8 cellular contexts compared by ENCODE assay signal in genomic region chr20:17226410-17227198, GRCh38. TPM values are rescaled to one million over a fixed set of nuclear protein-coding genes. Genes with fewer than 3 reads are reported as not detected.
DNase-seq lines count a peak whose midpoint lies in the region; ATAC-seq and TF ChIP-seq lines count a peak whose summit lies in the region.

A gene with protein sequence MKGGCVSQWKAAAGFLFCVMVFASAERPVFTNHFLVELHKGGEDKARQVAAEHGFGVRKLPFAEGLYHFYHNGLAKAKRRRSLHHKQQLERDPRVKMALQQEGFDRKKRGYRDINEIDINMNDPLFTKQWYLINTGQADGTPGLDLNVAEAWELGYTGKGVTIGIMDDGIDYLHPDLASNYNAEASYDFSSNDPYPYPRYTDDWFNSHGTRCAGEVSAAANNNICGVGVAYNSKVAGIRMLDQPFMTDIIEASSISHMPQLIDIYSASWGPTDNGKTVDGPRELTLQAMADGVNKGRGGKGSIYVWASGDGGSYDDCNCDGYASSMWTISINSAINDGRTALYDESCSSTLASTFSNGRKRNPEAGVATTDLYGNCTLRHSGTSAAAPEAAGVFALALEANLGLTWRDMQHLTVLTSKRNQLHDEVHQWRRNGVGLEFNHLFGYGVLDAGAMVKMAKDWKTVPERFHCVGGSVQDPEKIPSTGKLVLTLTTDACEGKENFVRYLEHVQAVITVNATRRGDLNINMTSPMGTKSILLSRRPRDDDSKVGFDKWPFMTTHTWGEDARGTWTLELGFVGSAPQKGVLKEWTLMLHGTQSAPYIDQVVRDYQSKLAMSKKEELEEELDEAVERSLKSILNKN (plus strand): TSS chr20:17227040. CDS start chr20:17227306, 266 bp downstream.

- peaks cover 0 to 17% (median 5%) of the 10 kb centered on the region in 9 donors for H3K4me1 ChIP-seq in heart right ventricle

- intact Hi-C loops in heart right ventricle (cut with DNase I), result loop anchor here in 1 of 10 donors (10.0 kb wide), 1 partner anchor 62 kb away; no protein-coding TSS in a partner anchor

- H3K27me3 ChIP-seq in heart right ventricle, result peaks cover 6 to 95% (median 62%) of the 10 kb centered on the region in 7 donors

- ATAC-seq in heart right ventricle (peak in 7 of 8 donors; percentile 46 to 74 (median 69)), HG02852 (IDR thresholded peaks at IDR 0.05; ENCODE audit: unreplicated experiment) (no peak)

- TF ChIP-seq CTCF in WI38 (IDR thresholded peaks at IDR 0.05; ENCODE audit: low read depth, low read length), result no peak
- no peak for TF ChIP-seq CTCF in heart right ventricle (IDR thresholded peaks at IDR 0.05)

- H3K27ac ChIP-seq in heart right ventricle, result no peak within 1 kb of the TSS

- DNase-seq in AG08396 (ENCODE audit: low spot score) (peak; percentile 55), NCI-H1092 (lab: John Stamatoyannopoulos, UW) (peak; percentile 97), heart right ventricle (peak; percentile 15 to 26), pons (ENCODE audit: low spot score) (peak; percentile 58), AML-193 (lab: John Stamatoyannopoulos, UW) (no peak)
- DNase-seq in activated CD4-positive, alpha-beta T cell treated with anti-CD3 and anti-CD28 coated beads for 48 hours, result no peak

- H3K4me3 ChIP-seq in WI38 (ENCODE audit: low read depth, low read length) (peak within 1 kb of the TSS; percentile 38), heart right ventricle (peak within 1 kb of the TSS in 9 of 10 donors; percentile 19 to 42 (median 29))

- 1 to 2% methylated on average over 47 to 53 of the region's 53 CpGs for WGBS in heart right ventricle, 2 donors

- H3K9me3 ChIP-seq in heart right ventricle, result no peaks in the 10 kb centered on the region

- no peaks in the 10 kb centered on the region for H3K36me3 ChIP-seq in heart right ventricle

RNA-seq across cellular contexts. Expression of the gene that starts here (rescaled TPM):
- 1 to 10 TPM in 4 of 10 donors, under 1 TPM in 5, not detected in 1; 0.09 to 1.4 (median 0.97) TPM for total RNA-seq in heart right ventricle
- under 1 TPM; 0.38 to 0.44 TPM for polyA plus RNA-seq in heart right ventricle

Comparison
In these comparisons a context has a peak if more than half of its experiments do, and no peak if none do; other contexts are left out.
1. DNase-seq: peak in AG08396 (single experiment), NCI-H1092 (single experiment), heart right ventricle (2 of 2) and pons (single experiment); none in AML-193 (0 of 2) and activated CD4-positive, alpha-beta T cell treated with anti-CD3 and anti-CD28 coated beads for 48 hours (single experiment).